In genomic region chr19:46815833-46816627, GRCh38 we compare ENCODE assay signal across 17 cellular contexts.
DNase-seq lines count a peak whose midpoint lies in the region; ATAC-seq and TF ChIP-seq lines count a peak whose summit lies in the region.
"Had no signal": no experiment of that assay in that cellular context is flagged by ENCODE, and none has a peak within 500 bp of the region (broad histone marks: within the 10 kb centered on the region; RNA-seq: fewer than 3 reads in every experiment).

No MANE protein-coding gene starts in this region.

- H3K36me3 ChIP-seq in WERI-Rb-1 = no peaks in the 10 kb centered on the region
- H3K36me3 ChIP-seq: BE2C had no signal

- no peak overlapping the region for H3K4me3 ChIP-seq in WERI-Rb-1 (ENCODE audit: low read depth, low read length)

- no peak for ATAC-seq in HG02981 (IDR thresholded peaks at IDR 0.05; ENCODE audit: unreplicated experiment)

- DNase-seq in AG20443 (ENCODE audit: low spot score) = peak; percentile 4
- peak; percentile 84 for DNase-seq in DMS 273 (lab: John Stamatoyannopoulos, UW; ENCODE audit: unreplicated experiment)
- DNase-seq in NCI-H1694 (lab: John Stamatoyannopoulos, UW) = peak; percentile 72
- DNase-seq in WERI-Rb-1 = peak; percentile 42
- no peak for DNase-seq in GM10266 (ENCODE audit: extremely low spot score)
- DNase-seq in NCI-H345 (lab: John Stamatoyannopoulos, UW) = no peak
- DNase-seq in NCI-H2196 treated with DMSO at 0.1 percent for 48 hours (lab: John Stamatoyannopoulos, UW; ENCODE audit: unreplicated experiment) = no peak
- DNase-seq: BE2C; CD8-positive, alpha-beta memory T cell; DND-41; GOT3; NCI-H1105 treated with DMSO at 0.1 percent for 48 hours; NCI-H1930; NCI-H510A; SHP77 treated with DMSO at 0.1 percent for 48 hours; T-helper 2 cell had no signal

- no peak overlapping the region for H3K27ac ChIP-seq in WERI-Rb-1

- H3K9me3 ChIP-seq in WERI-Rb-1 (ENCODE audit: severe bottlenecking) = no peaks in the 10 kb centered on the region
- H3K9me3 ChIP-seq: BE2C had no signal

- TF ChIP-seq CTCF in WERI-Rb-1 (IDR thresholded peaks at IDR 0.05; ENCODE audit: low read depth, low read length) (no peak), GM10266 (IDR thresholded peaks at IDR 0.05; ENCODE audit: control insufficient read depth, insufficient read depth, low read depth, missing control alignments) (no peak)

- no peaks in the 10 kb centered on the region for H3K27me3 ChIP-seq in WERI-Rb-1 (ENCODE audit: insufficient read depth, low read depth, severe bottlenecking)
- H3K27me3 ChIP-seq: BE2C had no signal

Comparison
In these comparisons a context has a peak if more than half of its experiments do, and no peak if none do; other contexts are left out.
1. DNase-seq: peak in AG20443 (single experiment), DMS 273 (single experiment), NCI-H1694 (single experiment) and WERI-Rb-1 (single experiment); none in GM10266 (single experiment), NCI-H345 (single experiment) and NCI-H2196 treated with DMSO at 0.1 percent for 48 hours (single experiment).